In genomic region chr9:112844771-112845542, GRCh38 we compare ENCODE assay signal across 8 cellular contexts. TPM values are rescaled to one million over a fixed set of nuclear protein-coding genes. Genes with fewer than 3 reads are reported as not detected.
DNase-seq lines count a peak whose midpoint lies in the region; ATAC-seq, FAIRE-seq and TF ChIP-seq lines count a peak whose summit lies in the region.

No MANE protein-coding gene starts in this region.

- POLR2A ChIA-PET in A549 (lab: Yijun Ruan, JAX): no interaction called here

- no peaks in the 10 kb centered on the region for H3K4me1 ChIP-seq in A549

- CTCF ChIA-PET in A549 (lab: Yijun Ruan, JAX): interaction anchor here (0.6 to 3.4 kb wide), 9 partner anchors 9 to 178 kb away, joined by 3 to 24 read pairs (median 4); no protein-coding TSS in a partner anchor

- H3K27ac Mint-ChIP-seq in activated CD4-positive, alpha-beta T cell treated with anti-CD3 and anti-CD28 coated beads, Interleukin-2, amount 10 ng/mL, durations not matched to agents 24 days and 14 days: no peak overlapping the region

- H3K4me3 Mint-ChIP-seq in activated CD4-positive, alpha-beta T cell treated with anti-CD3 and anti-CD28 coated beads, Interleukin-2, amount 10 ng/mL, durations not matched to agents 24 days and 14 days: no peak overlapping the region

- DNase-seq in A549 (ENCODE audit: low read depth in 1 of 2, low spot score in 1 of 2): peak; percentile 70 to 74
- DNase-seq in NCI-H446 treated with DMSO at 0.1 percent for 48 hours (lab: John Stamatoyannopoulos, UW): peak; percentile 31
- peak; percentile 92 for DNase-seq in activated CD4-positive, alpha-beta T cell treated with anti-CD3 and anti-CD28 coated beads, Interleukin-2, amount 10 ng/mL, durations not matched to agents 24 days and 14 days
- peak; percentile 80 for DNase-seq in dedifferentiated amniotic fluid mesenchymal stem cell (ENCODE audit: extremely low spot score)
- DNase-seq in lung microvascular endothelial cell (ENCODE audit: low read depth in 2 of 2): peak; percentile 67 to 72
- DNase-seq in stimulated activated CD8-positive, alpha-beta memory T cell treated with anti-CD3 and anti-CD28 coated beads, Interleukin-15, amount 100 ng/mL, for 24 hours (ENCODE audit: low read depth): peak; percentile 65

- H3K36me3 Mint-ChIP-seq in activated CD4-positive, alpha-beta T cell treated with anti-CD3 and anti-CD28 coated beads, Interleukin-2, amount 10 ng/mL, durations not matched to agents 24 days and 14 days (ENCODE audit: low read depth): no peaks in the 10 kb centered on the region

- peak; percentile 63 to 79 for TF ChIP-seq RAD21 in A549 (conservative IDR thresholded peaks at IDR 0.05 in 1 of 2, IDR thresholded peaks at IDR 0.05 in 1 of 2)

- no peak for FAIRE-seq in A549 (lab: Jason Lieb, UNC)

- H3K9me3 ChIP-seq in A549: no peaks in the 10 kb centered on the region

- ATAC-seq in A549 (peak; percentile 74 to 89), GM18517 (IDR thresholded peaks at IDR 0.05; ENCODE audit: unreplicated experiment) (peak; percentile 64), HG03095 (IDR thresholded peaks at IDR 0.05; ENCODE audit: unreplicated experiment) (peak; percentile 68)

- no peak overlapping the region for H3K27ac ChIP-seq in A549

- no peaks in the 10 kb centered on the region for H3K27me3 Mint-ChIP-seq in activated CD4-positive, alpha-beta T cell treated with anti-CD3 and anti-CD28 coated beads, Interleukin-2, amount 10 ng/mL, durations not matched to agents 24 days and 14 days

- H3K4me1 Mint-ChIP-seq in activated CD4-positive, alpha-beta T cell treated with anti-CD3 and anti-CD28 coated beads, Interleukin-2, amount 10 ng/mL, durations not matched to agents 24 days and 14 days: peaks cover 14% of the 10 kb centered on the region

- TF ChIP-seq EP300 in A549 (IDR thresholded peaks at IDR 0.05): no peak

- H3K4me2 ChIP-seq in A549: peak overlapping the region; percentile 24; the same call in 2 of the 3 replicates

- 15% methylated on average over 15 of the region's 15 CpGs for WGBS in A549 (ENCODE audit: missing lambda C conversion rate)

- peak; percentile 85 for TF ChIP-seq CTCF in A549 (IDR thresholded peaks at IDR 0.05)

- no peak for TF ChIP-seq POLR2A in A549 (IDR thresholded peaks at IDR 0.05; ENCODE audit: low read length)

- no peaks in the 10 kb centered on the region for H3K9me3 Mint-ChIP-seq in activated CD4-positive, alpha-beta T cell treated with anti-CD3 and anti-CD28 coated beads, Interleukin-2, amount 10 ng/mL, durations not matched to agents 24 days and 14 days

- intact Hi-C loops in activated CD4-positive, alpha-beta T cell treated with anti-CD3 and anti-CD28 coated beads, Interleukin-2, amount 10 ng/mL, durations not matched to agents 24 days and 14 days (cut with micrococcal nuclease): loop anchor here (1.0 kb wide), 1 partner anchor 58 kb away; no protein-coding TSS in a partner anchor

- H3K4me3 ChIP-seq in A549: no peak overlapping the region

TF ChIP-seq in A549, 52 proteins besides CTCF, POLR2A, EP300 and RAD21:
- TF ChIP-seq ZC3H11A (IDR thresholded peaks at IDR 0.05) (no peak), SMC3 (IDR thresholded peaks at IDR 0.05) (peak; percentile 76)

RNA-seq across cellular contexts. Expression of gene SLC46A2, which starts 45.7 kb away (rescaled TPM):
- polyA plus RNA-seq in A549 (2011; rRNA removed) (not detected in 2 replicates), A549 (2017; fragmentation: RNase III; extraction: RNeasy Plus Mini Kit Qiagen cat#74134 plus additional on column Dnase treatment) (not detected in 3 replicates)
- not detected in 2 replicates for polyA plus RNA-seq in A549 (2012; cell fraction: cytosol; rRNA removed)
- polyA plus RNA-seq in A549 (2012; cell fraction: nucleus; rRNA removed): not detected in 2 replicates
- polyA minus RNA-seq in A549 (2011; rRNA and poly(A)+ RNA removed): not detected in 2 replicates
- not detected in 2 replicates for total RNA-seq in activated CD4-positive, alpha-beta T cell treated with anti-CD3 and anti-CD28 coated beads, Interleukin-2, amount 10 ng/mL, durations not matched to agents 24 days and 14 days
- not detected in 2 replicates for total RNA-seq in lung microvascular endothelial cell

Comparison
In these comparisons a context has a peak if more than half of its experiments do, and no peak if none do; other contexts are left out.
1. DNase-seq: peak in every context shown above with its lines; median percentile 92 in activated CD4-positive, alpha-beta T cell treated with anti-CD3 and anti-CD28 coated beads, Interleukin-2, amount 10 ng/mL, durations not matched to agents 24 days and 14 days; 80 in dedifferentiated amniotic fluid mesenchymal stem cell; 72 in A549; 70 in lung microvascular endothelial cell; 65 in stimulated activated CD8-positive, alpha-beta memory T cell treated with anti-CD3 and anti-CD28 coated beads, Interleukin-15, amount 100 ng/mL, for 24 hours; 31 in NCI-H446 treated with DMSO at 0.1 percent for 48 hours.